In the genomic region with DNA sequence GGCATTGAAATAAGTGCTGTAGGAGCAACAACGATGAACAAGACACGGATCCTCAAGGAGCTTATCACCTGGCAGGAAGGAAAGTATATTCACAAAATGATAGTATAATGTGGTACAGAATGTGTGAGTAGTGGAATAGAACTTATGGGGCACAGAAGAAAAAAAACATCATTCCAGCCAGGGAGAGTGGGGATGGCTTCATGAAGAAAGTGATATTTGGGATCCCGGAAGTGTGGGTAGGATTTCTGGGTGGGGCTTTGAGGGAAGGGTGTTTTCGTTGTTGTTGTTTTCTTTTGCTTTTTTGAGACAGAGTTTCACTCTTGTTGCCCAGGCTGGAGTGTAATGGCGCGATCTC, we compare ENCODE assay signal across 27 cellular contexts.
DNase-seq lines count a peak whose midpoint lies in the region; ATAC-seq and TF ChIP-seq lines count a peak whose summit lies in the region.
"Had no signal": no experiment of that assay in that cellular context is flagged by ENCODE, and none has a peak within 500 bp of the region (broad histone marks: within the 10 kb centered on the region; RNA-seq: fewer than 3 reads in every experiment).

No MANE protein-coding gene starts in this region.

- H3K4me1 Mint-ChIP-seq in MCF 10A (ENCODE audit: insufficient read depth, unreplicated experiment): peaks cover 27% of the 10 kb centered on the region
- no peaks in the 10 kb centered on the region for H3K4me1 Mint-ChIP-seq in activated T-helper 2 cell treated with anti-CD3 and anti-CD28 coated beads, Interferon-gamma antibody, Interleukin-2, Interleukin-4, amounts not matched to agents 10 μg/mL and 5 μg/mL and 100 μg/mL, durations not matched to agents 14 hours and 24 hours and 36 hours (ENCODE audit: low read depth)
- H3K4me1 Mint-ChIP-seq: activated CD4-positive, alpha-beta memory T cell treated with anti-CD3 and anti-CD28 coated beads, Interleukin-2, amount 10 ng/mL, durations not matched to agents 7 days and 5 days; brain; immature natural killer cell; neural progenitor cell; stimulated activated effector memory CD8-positive, alpha-beta T cell treated with anti-CD3 and anti-CD28 coated beads, Interleukin-12 subunit alpha, Interleukin-12 subunit beta, amount 100 ng/mL, for 72 hours; T-helper 17 cell had no signal

- no peaks in the 10 kb centered on the region for H3K4me1 ChIP-seq in breast epithelium
- H3K4me1 ChIP-seq in osteoblast (ENCODE audit: insufficient read depth, low read length): peaks cover 38% of the 10 kb centered on the region
- H3K4me1 ChIP-seq: left lung, neural progenitor cell, right lobe of liver had no signal

- H3K4me2 ChIP-seq in osteoblast (ENCODE audit: insufficient read depth, low read length): peak overlapping the region; percentile 20
- H3K4me2 ChIP-seq: neural progenitor cell had no signal

- H3K36me3 ChIP-seq in breast epithelium (no peaks in the 10 kb centered on the region), brain microvascular endothelial cell (replicated peaks) (no peaks in the 10 kb centered on the region), osteoblast (ENCODE audit: insufficient read depth, low read length) (no peaks in the 10 kb centered on the region)
- H3K36me3 ChIP-seq: adrenal gland, left lung, neural progenitor cell, right lobe of liver had no signal

- H3K27ac Mint-ChIP-seq in MCF 10A (ENCODE audit: low read depth, unreplicated experiment): peak overlapping the region; percentile 97
- no peak overlapping the region for H3K27ac Mint-ChIP-seq in activated T-helper 2 cell treated with anti-CD3 and anti-CD28 coated beads, Interferon-gamma antibody, Interleukin-2, Interleukin-4, amounts not matched to agents 10 μg/mL and 5 μg/mL and 100 μg/mL, durations not matched to agents 14 hours and 24 hours and 36 hours
- H3K27ac Mint-ChIP-seq: activated CD4-positive, alpha-beta memory T cell treated with anti-CD3 and anti-CD28 coated beads, Interleukin-2, amount 10 ng/mL, durations not matched to agents 7 days and 5 days; brain; CD4-positive, alpha-beta T cell; immature natural killer cell; neural progenitor cell; stimulated activated effector memory CD8-positive, alpha-beta T cell treated with anti-CD3 and anti-CD28 coated beads, Interleukin-12 subunit alpha, Interleukin-12 subunit beta, amount 100 ng/mL, for 72 hours; T-helper 17 cell had no signal

- H2AFZ ChIP-seq in osteoblast (ENCODE audit: low read length): no peak overlapping the region
- H2AFZ ChIP-seq: neural progenitor cell had no signal

- H3K27ac ChIP-seq in breast epithelium (no peak overlapping the region), brain microvascular endothelial cell (peak overlapping the region; percentile 67), osteoblast (ENCODE audit: low read depth, low read length) (peak overlapping the region; percentile 92)
- H3K27ac ChIP-seq: left lung, neural progenitor cell, right lobe of liver had no signal

- H3K27me3 Mint-ChIP-seq in MCF 10A (ENCODE audit: insufficient read depth, unreplicated experiment): no peaks in the 10 kb centered on the region
- peaks cover 2% of the 10 kb centered on the region for H3K27me3 Mint-ChIP-seq in activated T-helper 2 cell treated with anti-CD3 and anti-CD28 coated beads, Interferon-gamma antibody, Interleukin-2, Interleukin-4, amounts not matched to agents 10 μg/mL and 5 μg/mL and 100 μg/mL, durations not matched to agents 14 hours and 24 hours and 36 hours (ENCODE audit: low read depth)
- H3K27me3 Mint-ChIP-seq: activated CD4-positive, alpha-beta memory T cell treated with anti-CD3 and anti-CD28 coated beads, Interleukin-2, amount 10 ng/mL, durations not matched to agents 7 days and 5 days; CD4-positive, alpha-beta T cell; T-helper 17 cell had no signal

- POLR2A ChIA-PET in MCF 10A (lab: Yijun Ruan, JAX): interaction anchor here (0.6 to 4.5 kb wide), 24 partner anchors 8 to 1287 kb away, joined by 3 to 139 read pairs (median 4); a partner anchor contains a TSS

- BruUV-seq in MCF 10A (replicated peaks; lab: Mats Ljungman, UMichigan): TSS peak; percentile 50

- in situ Hi-C loops in brain microvascular endothelial cell (cut with HindIII; ENCODE audit: low pct_ligation_motif_present, low sequenced_read_pairs): no loop called here

- H3K27me3 ChIP-seq in breast epithelium (no peaks in the 10 kb centered on the region), brain microvascular endothelial cell (replicated peaks) (no peaks in the 10 kb centered on the region), osteoblast (ENCODE audit: insufficient read depth, low read length) (no peaks in the 10 kb centered on the region)
- H3K27me3 ChIP-seq: adrenal gland, left lung, neural progenitor cell, right lobe of liver had no signal

- no peak for TF ChIP-seq POLR2A in breast epithelium (IDR thresholded peaks at IDR 0.05)

- peaks cover 7% of the 10 kb centered on the region for H3K9me3 Mint-ChIP-seq in MCF 10A (ENCODE audit: unreplicated experiment)
- no peaks in the 10 kb centered on the region for H3K9me3 Mint-ChIP-seq in activated T-helper 2 cell treated with anti-CD3 and anti-CD28 coated beads, Interferon-gamma antibody, Interleukin-2, Interleukin-4, amounts not matched to agents 10 μg/mL and 5 μg/mL and 100 μg/mL, durations not matched to agents 14 hours and 24 hours and 36 hours
- H3K9me3 Mint-ChIP-seq: activated CD4-positive, alpha-beta memory T cell treated with anti-CD3 and anti-CD28 coated beads, Interleukin-2, amount 10 ng/mL, durations not matched to agents 7 days and 5 days; CD4-positive, alpha-beta T cell; immature natural killer cell; neural progenitor cell; stimulated activated effector memory CD8-positive, alpha-beta T cell treated with anti-CD3 and anti-CD28 coated beads, Interleukin-12 subunit alpha, Interleukin-12 subunit beta, amount 100 ng/mL, for 72 hours had no signal

- H3K79me2 ChIP-seq in osteoblast (ENCODE audit: insufficient read depth, low read length): no peaks in the 10 kb centered on the region

- H4K20me1 ChIP-seq in osteoblast (ENCODE audit: insufficient read depth, low read length): no peaks in the 10 kb centered on the region

- TF ChIP-seq CTCF in MCF 10A (IDR thresholded peaks at IDR 0.05; ENCODE audit: unreplicated experiment) (no peak), breast epithelium (IDR thresholded peaks at IDR 0.05) (no peak), brain microvascular endothelial cell (IDR thresholded peaks at IDR 0.05; ENCODE audit: low read depth, low read length, missing control alignments) (no peak), osteoblast (IDR thresholded peaks at IDR 0.05; ENCODE audit: extremely low read depth, low read depth, low read length) (no peak)

- CTCF ChIA-PET in MCF 10A (lab: Yijun Ruan, JAX): interaction anchor here (0.8 to 2.2 kb wide), 11 partner anchors 9 to 268 kb away, joined by 3 to 8 read pairs (median 4); no protein-coding TSS in a partner anchor

- intact Hi-C loops in MCF 10A (cut with micrococcal nuclease) (loop anchor here (2.0 to 5.0 kb wide), 2 partner anchors 56 to 162 kb away; a partner anchor contains a TSS), breast epithelium (cut with DNase I; ENCODE audit: low total_unique reads) (no loop called here)
- intact Hi-C loops in activated T-helper 2 cell treated with anti-CD3 and anti-CD28 coated beads, Interferon-gamma antibody, Interleukin-2, Interleukin-4, amounts not matched to agents 10 μg/mL and 5 μg/mL and 100 μg/mL, durations not matched to agents 14 hours and 24 hours and 36 hours (cut with micrococcal nuclease): no loop called here

- peak overlapping the region; percentile 65 for H3K4me3 Mint-ChIP-seq in MCF 10A (ENCODE audit: unreplicated experiment)
- no peak overlapping the region for H3K4me3 Mint-ChIP-seq in activated T-helper 2 cell treated with anti-CD3 and anti-CD28 coated beads, Interferon-gamma antibody, Interleukin-2, Interleukin-4, amounts not matched to agents 10 μg/mL and 5 μg/mL and 100 μg/mL, durations not matched to agents 14 hours and 24 hours and 36 hours (ENCODE audit: low read depth)
- H3K4me3 Mint-ChIP-seq: activated CD4-positive, alpha-beta memory T cell treated with anti-CD3 and anti-CD28 coated beads, Interleukin-2, amount 10 ng/mL, durations not matched to agents 7 days and 5 days; brain; CD4-positive, alpha-beta T cell; immature natural killer cell; neural progenitor cell; stimulated activated effector memory CD8-positive, alpha-beta T cell treated with anti-CD3 and anti-CD28 coated beads, Interleukin-12 subunit alpha, Interleukin-12 subunit beta, amount 100 ng/mL, for 72 hours; T-helper 17 cell had no signal

- DNase-seq in MCF 10A (ENCODE audit: unreplicated experiment): no peak
- DNase-seq in breast epithelium (ENCODE audit: low spot score in 2 of 2): no peak
- DNase-seq in brain microvascular endothelial cell: no peak
- DNase-seq in osteoblast (ENCODE audit: insufficient read length, low spot score, missing footprints): no peak
- no peak for DNase-seq in SIG-M5 treated with dmso at 0.1 percent for 504 hours (lab: John Stamatoyannopoulos, UW; ENCODE audit: unreplicated experiment)
- DNase-seq in activated T-helper 2 cell treated with anti-CD3 and anti-CD28 coated beads, Interferon-gamma antibody, Interleukin-2, Interleukin-4, amounts not matched to agents 10 μg/mL and 5 μg/mL and 100 μg/mL, durations not matched to agents 14 hours and 24 hours and 36 hours (ENCODE audit: low spot score): no peak
- no peak for DNase-seq in OCI-M2 (lab: John Stamatoyannopoulos, UW; ENCODE audit: unreplicated experiment)
- DNase-seq: 8988T; activated CD4-positive, alpha-beta memory T cell treated with anti-CD3 and anti-CD28 coated beads, Interleukin-2, amount 10 ng/mL, durations not matched to agents 7 days and 5 days; activated CD4-positive, alpha-beta T cell treated with anti-CD3 and anti-CD28 coated beads for 1 hour; activated CD8-positive, alpha-beta memory T cell treated with anti-CD3 and anti-CD28 coated beads, Interleukin-2, amount 50 U/mL, for 4 hours; activated naive CD4-positive, alpha-beta T cell treated with Interleukin-2 at 50 U/mL for 16 hours; AML-193; CD4-positive, alpha-beta T cell; GOT3; immature natural killer cell; left lung; NCI-H1048; NCI-H2107; right lobe of liver; stimulated activated CD4-positive, alpha-beta T cell treated with anti-CD3 and anti-CD28 coated beads, Interleukin-15, amount 100 ng/mL, for 24 hours; T-helper 17 cell had no signal

- H3K9me3 ChIP-seq in breast epithelium (no peaks in the 10 kb centered on the region), osteoblast (ENCODE audit: low read depth, low read length) (no peaks in the 10 kb centered on the region)
- H3K9me3 ChIP-seq: adrenal gland, left lung, right lobe of liver had no signal

- H3K4me3 ChIP-seq in breast epithelium: no peak overlapping the region
- no peak overlapping the region for H3K4me3 ChIP-seq in brain microvascular endothelial cell (ENCODE audit: low read depth, low read length)
- H3K4me3 ChIP-seq in osteoblast (ENCODE audit: insufficient read depth, low read length): no peak overlapping the region
- H3K4me3 ChIP-seq: adrenal gland, left lung, neural progenitor cell, right lobe of liver had no signal

- ATAC-seq in GM19351 (IDR thresholded peaks at IDR 0.05; ENCODE audit: unreplicated experiment): no peak
- ATAC-seq: left lung; right lobe of liver; stimulated activated effector memory CD8-positive, alpha-beta T cell treated with anti-CD3 and anti-CD28 coated beads, Interleukin-12 subunit alpha, Interleukin-12 subunit beta, amount 100 ng/mL, for 72 hours; T-helper 17 cell had no signal

- no peaks in the 10 kb centered on the region for H3K36me3 Mint-ChIP-seq in MCF 10A (ENCODE audit: insufficient read depth, unreplicated experiment)
- H3K36me3 Mint-ChIP-seq in activated T-helper 2 cell treated with anti-CD3 and anti-CD28 coated beads, Interferon-gamma antibody, Interleukin-2, Interleukin-4, amounts not matched to agents 10 μg/mL and 5 μg/mL and 100 μg/mL, durations not matched to agents 14 hours and 24 hours and 36 hours (ENCODE audit: low read depth): no peaks in the 10 kb centered on the region
- H3K36me3 Mint-ChIP-seq: brain; immature natural killer cell; neural progenitor cell; stimulated activated effector memory CD8-positive, alpha-beta T cell treated with anti-CD3 and anti-CD28 coated beads, Interleukin-12 subunit alpha, Interleukin-12 subunit beta, amount 100 ng/mL, for 72 hours had no signal

Comparison
In these comparisons a context has a peak if more than half of its experiments do, and no peak if none do; other contexts are left out.
1. H3K27ac ChIP-seq: peak in brain microvascular endothelial cell (single experiment) and osteoblast (single experiment); none in breast epithelium (0 of 2).